8 cellular contexts compared by ENCODE assay signal in genomic region chr12:94427520-94428381, GRCh38. TPM values are rescaled to one million over a fixed set of nuclear protein-coding genes. Genes with fewer than 3 reads are reported as not detected.
DNase-seq lines count a peak whose midpoint lies in the region; ATAC-seq and TF ChIP-seq lines count a peak whose summit lies in the region.

No MANE protein-coding gene starts in this region.

- H3K27me3 ChIP-seq in hepatocyte = no peaks in the 10 kb centered on the region
- no peaks in the 10 kb centered on the region for H3K27me3 ChIP-seq in upper lobe of right lung

- no peak overlapping the region for H3K4me3 ChIP-seq in hepatocyte
- H3K4me3 ChIP-seq in upper lobe of right lung = no peak overlapping the region

- H3K4me2 ChIP-seq in hepatocyte = peak overlapping the region; percentile 31

- ATAC-seq in activated naive CD4-positive, alpha-beta T cell treated with anti-CD3 and anti-CD28 coated beads, Interleukin-2, amount 50 U/mL, for 72 hours = peak; percentile 76 to 97
- ATAC-seq in upper lobe of right lung (no peak), HG03135 (IDR thresholded peaks at IDR 0.05; ENCODE audit: unreplicated experiment) (no peak), GM18909 (IDR thresholded peaks at IDR 0.05; ENCODE audit: poor library complexity, unreplicated experiment) (no peak)

- peak overlapping the region; percentile 1 to 62 for H3K27ac Mint-ChIP-seq in activated naive CD4-positive, alpha-beta T cell treated with anti-CD3 and anti-CD28 coated beads, Interleukin-2, amount 50 U/mL, for 72 hours

- H3K36me3 Mint-ChIP-seq in activated naive CD4-positive, alpha-beta T cell treated with anti-CD3 and anti-CD28 coated beads, Interleukin-2, amount 50 U/mL, for 72 hours = peaks cover 48 to 75% of the 10 kb centered on the region in 2 donors

- H4K20me1 ChIP-seq in hepatocyte (ENCODE audit: insufficient read depth, poor library complexity, severe bottlenecking) = no peaks in the 10 kb centered on the region

- H3K9me2 ChIP-seq in hepatocyte (replicated peaks; ENCODE audit: insufficient read depth) = no peaks in the 10 kb centered on the region

- WGBS in hepatocyte (ENCODE audit: low lambda C conversion rate, missing lambda C conversion rate) = 55% methylated on average over 3 of the region's 3 CpGs

- DNase-seq in activated naive CD4-positive, alpha-beta T cell treated with anti-CD3 and anti-CD28 coated beads, Interleukin-2, amount 50 U/mL, for 72 hours (ENCODE audit: low spot score in 2 of 2) = peak in 1 of 2 donors; percentile 18
- DNase-seq in activated naive CD4-positive, alpha-beta T cell treated with anti-CD3 and anti-CD28 coated beads, Interleukin-2, amount 50 U/mL, for 16 hours = no peak
- DNase-seq in hepatocyte (ENCODE audit: low spot score) (peak; percentile 21), upper lobe of right lung (no peak)
- no peak for DNase-seq in stimulated activated CD4-positive, alpha-beta T cell treated with anti-CD3 and anti-CD28 coated beads, Interleukin-4, amount 100 ng/mL, for 1 hour

- TF ChIP-seq CTCF in VCaP (conservative IDR thresholded peaks at IDR 0.05) (no peak), hepatocyte (IDR thresholded peaks at IDR 0.05; ENCODE audit: poor library complexity) (no peak), upper lobe of right lung (IDR thresholded peaks at IDR 0.05) (no peak)

- H3K36me3 ChIP-seq in hepatocyte (replicated peaks; ENCODE audit: insufficient read depth, low read depth) = no peaks in the 10 kb centered on the region
- H3K36me3 ChIP-seq in upper lobe of right lung = no peaks in the 10 kb centered on the region

- H3K27ac ChIP-seq in VCaP = 0 out of 2 replicates have a peak overlapping the region, but pooled peaks have one; percentile 6
- no peak overlapping the region for H3K27ac ChIP-seq in hepatocyte
- peak overlapping the region; percentile 21 for H3K27ac ChIP-seq in upper lobe of right lung

- intact Hi-C loops in upper lobe of right lung (cut with DNase I) = no loop called here

- H2AFZ ChIP-seq in hepatocyte = no peak overlapping the region

- peaks cover 23% of the 10 kb centered on the region for H3K79me2 ChIP-seq in hepatocyte

- H3K9me3 ChIP-seq in hepatocyte (ENCODE audit: low read depth) = peaks cover 12% of the 10 kb centered on the region
- peaks cover 5% of the 10 kb centered on the region for H3K9me3 ChIP-seq in upper lobe of right lung

- H3K4me1 ChIP-seq in hepatocyte (ENCODE audit: insufficient read depth) (peaks cover 11% of the 10 kb centered on the region), upper lobe of right lung (peaks cover 15% of the 10 kb centered on the region)

- H3K9me3 Mint-ChIP-seq in activated naive CD4-positive, alpha-beta T cell treated with anti-CD3 and anti-CD28 coated beads, Interleukin-2, amount 50 U/mL, for 72 hours = peaks cover 18 to 38% of the 10 kb centered on the region in 2 donors

RNA-seq across cellular contexts. Expression of gene CEP83, which starts 31.9 kb away (rescaled TPM):
- 10 to 100 TPM; 22.0 to 26.2 TPM for total RNA-seq in activated naive CD4-positive, alpha-beta T cell treated with anti-CD3 and anti-CD28 coated beads, Interleukin-2, amount 50 U/mL, for 72 hours
- total RNA-seq in hepatocyte (9.0 and 20.1 TPM in 2 replicates), upper lobe of right lung (11.0 TPM)
- 3.7 and 5.0 TPM in 2 replicates for polyA plus RNA-seq in hepatocyte

Comparison
In these comparisons a context has a peak if more than half of its experiments do, and no peak if none do; other contexts are left out.
1. ATAC-seq: peak in activated naive CD4-positive, alpha-beta T cell treated with anti-CD3 and anti-CD28 coated beads, Interleukin-2, amount 50 U/mL, for 72 hours (2 of 2); none in upper lobe of right lung (single experiment), HG03135 (single experiment) and GM18909 (single experiment).